9 cellular contexts compared by ENCODE assay signal in genomic region chr10:100743626-100744135, GRCh38. TPM values are rescaled to one million over a fixed set of nuclear protein-coding genes. Genes with fewer than 3 reads are reported as not detected.
A peak's percentile ranks its signal among the peaks of the same experiment; 100 is the strongest.
DNase-seq lines count a peak whose midpoint lies in the region; ATAC-seq, FAIRE-seq and TF ChIP-seq lines count a peak whose summit lies in the region.
"Had no signal": no experiment of that assay in that cellular context is flagged by ENCODE, and none has a peak within 500 bp of the region (broad histone marks: within the 10 kb centered on the region; RNA-seq: fewer than 3 reads in every experiment).

No MANE protein-coding gene starts in this region.

- H3K4me3 ChIP-seq in Panc1 (ENCODE audit: low read depth in 2 of 2, low read length in 2 of 2): peak overlapping the region; percentile 58 to 67
- H3K4me3 ChIP-seq in small intestine (ENCODE audit: low read depth in 1 of 2, low read length in 2 of 2): no peak overlapping the region

- H3K36me3 Mint-ChIP-seq in activated naive CD4-positive, alpha-beta T cell treated with anti-CD3 and anti-CD28 coated beads, Interleukin-2, amount 50 U/mL, for 72 hours: peaks cover 0 to 14% of the 10 kb centered on the region in 2 donors

- no peaks in the 10 kb centered on the region for H3K27me3 ChIP-seq in Panc1 (ENCODE audit: control insufficient read depth, insufficient read depth, low read length)
- H3K27me3 ChIP-seq in small intestine (ENCODE audit: control insufficient read depth in 2 of 2, insufficient read depth in 2 of 2, low read length in 2 of 2): peaks cover 28 to 71% of the 10 kb centered on the region in 2 donors

- in situ Hi-C loops in Panc1 (cut with HindIII; ENCODE audit: low pct_unique_long_range_greater_than_20kb, low sequenced_read_pairs): no loop called here

- DNase-seq in DMS114 treated with DMSO at 0.1 percent for 48 hours (lab: John Stamatoyannopoulos, UW; ENCODE audit: unreplicated experiment): peak; percentile 64
- DNase-seq in Panc1 (ENCODE audit: low read depth, low spot score): no peak
- no peak for DNase-seq in activated naive CD4-positive, alpha-beta T cell treated with anti-CD3 and anti-CD28 coated beads, Interleukin-2, amount 50 U/mL, for 72 hours (ENCODE audit: low spot score in 2 of 2)
- peak; percentile 52 for DNase-seq in left ventricle myocardium superior
- DNase-seq in small intestine: peak; percentile 63

- WGBS in small intestine, 3 donors: 1 to 4% (median 3%) methylated on average over 16 of the region's 16 CpGs

- POLR2A ChIA-PET in Panc1 (lab: Charles Lee): interaction anchor here (0.6 to 1.2 kb wide), 4 partner anchors 9 to 1651 kb away, joined by 3 to 13 read pairs (median 4); no protein-coding TSS in a partner anchor

- no peak for FAIRE-seq in small intestine (lab: Jason Lieb, UNC)

- peaks cover 44% of the 10 kb centered on the region for H3K4me1 ChIP-seq in Panc1 (ENCODE audit: control insufficient read depth, insufficient read depth, low read length)
- H3K4me1 ChIP-seq in small intestine (ENCODE audit: control insufficient read depth in 2 of 2, insufficient read depth in 1 of 2, low read depth in 1 of 2, low read length in 1 of 2): no peaks in the 10 kb centered on the region

- CTCF ChIA-PET in Panc1 (lab: Charles Lee): interaction anchor here (0.8 to 3.0 kb wide), 11 partner anchors 9 to 208 kb away, joined by 3 to 20 read pairs (median 4); partner anchors contain the start of gene HIF1AN

- H3K27ac ChIP-seq in Panc1 (ENCODE audit: low read length) (peak overlapping the region; percentile 99), small intestine (ENCODE audit: low read depth in 1 of 2, low read length in 1 of 2) (no peak overlapping the region)

- H3K9me3 ChIP-seq in Panc1 (ENCODE audit: control insufficient read depth, insufficient read depth, low read depth, low read length) (no peaks in the 10 kb centered on the region), small intestine (ENCODE audit: control insufficient read depth, low read depth) (no peaks in the 10 kb centered on the region)

- ATAC-seq in HG02798 (IDR thresholded peaks at IDR 0.05; ENCODE audit: poor library complexity, unreplicated experiment): peak; percentile 43
- ATAC-seq in Panc1: peak; percentile 49
- ATAC-seq in activated naive CD4-positive, alpha-beta T cell treated with anti-CD3 and anti-CD28 coated beads, Interleukin-2, amount 50 U/mL, for 72 hours: peak; percentile 72 to 75
- ATAC-seq in left ventricle myocardium superior: peak; percentile 65
- ATAC-seq in GM18867 (IDR thresholded peaks at IDR 0.05; ENCODE audit: unreplicated experiment): no peak
- no peak for ATAC-seq in GM18520 (IDR thresholded peaks at IDR 0.05; ENCODE audit: unreplicated experiment)

- H3K9me3 Mint-ChIP-seq in activated naive CD4-positive, alpha-beta T cell treated with anti-CD3 and anti-CD28 coated beads, Interleukin-2, amount 50 U/mL, for 72 hours: no peaks in the 10 kb centered on the region
- H3K9me3 Mint-ChIP-seq: stimulated activated naive CD8-positive, alpha-beta T cell treated with anti-CD3 and anti-CD28 coated beads, Interleukin-15, Interleukin-2, amounts not matched to agents 100 ng/mL and 50 ng/mL, for 24 hours had no signal

- intact Hi-C loops in Panc1 (cut with micrococcal nuclease; ENCODE audit: unreplicated experiment) (loop anchor here (2.0 to 5.0 kb wide), 3 partner anchors 71 to 181 kb away; no protein-coding TSS in a partner anchor), left ventricle myocardium superior (cut with micrococcal nuclease) (no loop called here)

- TF ChIP-seq CTCF in Panc1 (IDR thresholded peaks at IDR 0.05): peak; percentile 97

- H3K36me3 ChIP-seq in Panc1 (ENCODE audit: control insufficient read depth, insufficient read depth, low read length): no peaks in the 10 kb centered on the region
- H3K36me3 ChIP-seq in small intestine (ENCODE audit: control insufficient read depth in 2 of 2, insufficient read depth in 2 of 2, low read length in 2 of 2): no peaks in the 10 kb centered on the region

- BruUV-seq in Panc1 (replicated peaks; lab: Mats Ljungman, UMichigan): no TSS peak

- H3K27ac Mint-ChIP-seq in activated naive CD4-positive, alpha-beta T cell treated with anti-CD3 and anti-CD28 coated beads, Interleukin-2, amount 50 U/mL, for 72 hours: no peak overlapping the region
- H3K27ac Mint-ChIP-seq: stimulated activated naive CD8-positive, alpha-beta T cell treated with anti-CD3 and anti-CD28 coated beads, Interleukin-15, Interleukin-2, amounts not matched to agents 100 ng/mL and 50 ng/mL, for 24 hours had no signal

RNA-seq across cellular contexts. Expression of gene PAX2, which starts 1.7 kb away (rescaled TPM):
- 72.3 TPM for total RNA-seq in Panc1 (2021; ENCODE audit: unreplicated experiment)
- polyA plus RNA-seq in Panc1 (2012; ENCODE audit: insufficient read length): 71.5 TPM
- total RNA-seq in activated naive CD4-positive, alpha-beta T cell treated with anti-CD3 and anti-CD28 coated beads, Interleukin-2, amount 50 U/mL, for 72 hours: not detected
- total RNA-seq in left ventricle myocardium superior: not detected
- not detected for polyA plus RNA-seq in small intestine

Comparison
In these comparisons a context has a peak if more than half of its experiments do, and no peak if none do; other contexts are left out.
1. DNase-seq: peak in DMS114 treated with DMSO at 0.1 percent for 48 hours (single experiment), left ventricle myocardium superior (single experiment) and small intestine (single experiment); none in Panc1 (single experiment) and activated naive CD4-positive, alpha-beta T cell treated with anti-CD3 and anti-CD28 coated beads, Interleukin-2, amount 50 U/mL, for 72 hours (0 of 2).
2. ATAC-seq: peak in HG02798 (single experiment), Panc1 (single experiment), activated naive CD4-positive, alpha-beta T cell treated with anti-CD3 and anti-CD28 coated beads, Interleukin-2, amount 50 U/mL, for 72 hours (2 of 2) and left ventricle myocardium superior (single experiment); none in GM18867 (single experiment) and GM18520 (single experiment).
3. H3K4me3 ChIP-seq: peak in Panc1 (2 of 2); none in small intestine (0 of 2).
4. RNA of gene PAX2, which starts 1.7 kb away (total RNA-seq): 72.3 TPM in Panc1 (single experiment); not detected in activated naive CD4-positive, alpha-beta T cell treated with anti-CD3 and anti-CD28 coated beads, Interleukin-2, amount 50 U/mL, for 72 hours and not detected in left ventricle myocardium superior (single experiment); every median in the first group is over 10 times any median in the second.